In the genomic region with DNA sequence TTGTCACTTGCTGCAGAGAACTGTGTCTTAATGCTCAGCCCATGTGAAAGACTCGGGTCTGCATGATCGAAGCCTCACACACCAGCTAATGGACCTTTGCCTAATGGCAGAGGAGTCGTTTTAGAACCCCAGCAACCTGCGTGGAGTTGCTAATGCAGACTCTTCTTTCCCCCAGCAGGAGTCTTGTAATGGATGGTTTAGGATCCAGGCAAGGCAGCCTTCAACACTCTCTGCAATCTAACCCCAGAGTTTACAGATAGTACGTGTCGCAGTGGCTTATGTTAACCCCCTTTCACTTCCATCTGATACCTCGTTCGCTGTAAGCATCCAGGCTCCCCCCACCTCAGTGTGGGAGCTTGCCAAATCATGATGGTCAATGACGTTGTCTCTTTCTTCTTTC, we compare ENCODE assay signal across 1 cellular context.
TF ChIP-seq lines count a peak whose summit lies in the region.

No MANE protein-coding gene starts in this region.

TF ChIP-seq in GM23338, 12 proteins besides CTCF, POLR2A, EP300 and RAD21 (continued from another document):
- TF ChIP-seq, protein P1, sequence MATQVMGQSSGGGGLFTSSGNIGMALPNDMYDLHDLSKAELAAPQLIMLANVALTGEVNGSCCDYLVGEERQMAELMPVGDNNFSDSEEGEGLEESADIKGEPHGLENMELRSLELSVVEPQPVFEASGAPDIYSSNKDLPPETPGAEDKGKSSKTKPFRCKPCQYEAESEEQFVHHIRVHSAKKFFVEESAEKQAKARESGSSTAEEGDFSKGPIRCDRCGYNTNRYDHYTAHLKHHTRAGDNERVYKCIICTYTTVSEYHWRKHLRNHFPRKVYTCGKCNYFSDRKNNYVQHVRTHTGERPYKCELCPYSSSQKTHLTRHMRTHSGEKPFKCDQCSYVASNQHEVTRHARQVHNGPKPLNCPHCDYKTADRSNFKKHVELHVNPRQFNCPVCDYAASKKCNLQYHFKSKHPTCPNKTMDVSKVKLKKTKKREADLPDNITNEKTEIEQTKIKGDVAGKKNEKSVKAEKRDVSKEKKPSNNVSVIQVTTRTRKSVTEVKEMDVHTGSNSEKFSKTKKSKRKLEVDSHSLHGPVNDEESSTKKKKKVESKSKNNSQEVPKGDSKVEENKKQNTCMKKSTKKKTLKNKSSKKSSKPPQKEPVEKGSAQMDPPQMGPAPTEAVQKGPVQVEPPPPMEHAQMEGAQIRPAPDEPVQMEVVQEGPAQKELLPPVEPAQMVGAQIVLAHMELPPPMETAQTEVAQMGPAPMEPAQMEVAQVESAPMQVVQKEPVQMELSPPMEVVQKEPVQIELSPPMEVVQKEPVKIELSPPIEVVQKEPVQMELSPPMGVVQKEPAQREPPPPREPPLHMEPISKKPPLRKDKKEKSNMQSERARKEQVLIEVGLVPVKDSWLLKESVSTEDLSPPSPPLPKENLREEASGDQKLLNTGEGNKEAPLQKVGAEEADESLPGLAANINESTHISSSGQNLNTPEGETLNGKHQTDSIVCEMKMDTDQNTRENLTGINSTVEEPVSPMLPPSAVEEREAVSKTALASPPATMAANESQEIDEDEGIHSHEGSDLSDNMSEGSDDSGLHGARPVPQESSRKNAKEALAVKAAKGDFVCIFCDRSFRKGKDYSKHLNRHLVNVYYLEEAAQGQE (IDR thresholded peaks at IDR 0.05; ENCODE audit: unreplicated experiment), result no peak
- TF ChIP-seq POLR2AphosphoS5 (IDR thresholded peaks at IDR 0.05; ENCODE audit: low read depth), result no peak
